12 cellular contexts compared by ENCODE assay signal in the genomic region with DNA sequence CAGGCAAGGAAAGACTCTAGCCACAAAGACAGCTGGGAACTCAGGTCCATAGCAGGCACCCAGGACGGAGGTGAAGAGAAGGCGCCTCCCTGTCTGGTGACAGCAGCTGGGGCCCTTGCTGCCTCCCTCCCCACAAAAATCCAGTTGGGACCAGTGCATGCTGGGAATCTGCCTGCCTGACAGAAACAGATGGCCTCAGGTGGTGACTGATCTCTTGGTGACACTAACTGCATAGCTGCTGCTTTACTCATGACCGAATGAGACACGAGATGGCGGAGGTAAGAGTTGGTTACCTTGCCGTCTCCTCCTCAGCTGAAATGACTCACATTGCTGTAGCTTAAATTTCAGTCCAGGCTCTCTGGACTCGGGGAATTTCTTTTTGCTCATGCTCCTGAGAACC.
DNase-seq lines count a peak whose midpoint lies in the region; ATAC-seq and TF ChIP-seq lines count a peak whose summit lies in the region.
"Had no signal": no experiment of that assay in that cellular context is flagged by ENCODE, and none has a peak within 500 bp of the region (broad histone marks: within the 10 kb centered on the region; RNA-seq: fewer than 3 reads in every experiment).

No MANE protein-coding gene starts in this region.

- DNase-seq in A172 (ENCODE audit: low spot score) (peak; percentile 91), HK-2 (ENCODE audit: unreplicated experiment) (peak; percentile 86), SJSA1 (ENCODE audit: low read depth in 1 of 2, low spot score in 2 of 2) (peak; percentile 44 to 65), right cardiac atrium (peak in 1 of 3 donors; percentile 49), testis (no peak)
- DNase-seq in activated CD4-positive, alpha-beta T cell treated with anti-CD3 and anti-CD28 coated beads, Interleukin-2, amount 10 ng/mL, durations not matched to agents 7 days and 5 days = no peak
- no peak for DNase-seq in CD8-positive, alpha-beta T cell
- DNase-seq: NCI-H1105 treated with DMSO at 0.1 percent for 48 hours had no signal

- no peak for TF ChIP-seq CTCF in testis (IDR thresholded peaks at IDR 0.05)
- no peak for TF ChIP-seq CTCF in CD8-positive, alpha-beta T cell (IDR thresholded peaks at IDR 0.05)

- H3K4me1 ChIP-seq in SJSA1 (replicated peaks) (peaks cover 26% of the 10 kb centered on the region), right cardiac atrium (ENCODE audit: control insufficient read depth, insufficient read depth, low read length) (peaks cover 5% of the 10 kb centered on the region), testis (no peaks in the 10 kb centered on the region)
- no peaks in the 10 kb centered on the region for H3K4me1 ChIP-seq in CD8-positive, alpha-beta T cell (ENCODE audit: insufficient read depth, low read length)

- POLR2A ChIA-PET in activated CD4-positive, alpha-beta T cell treated with anti-CD3 and anti-CD28 coated beads, Interleukin-2, amount 10 ng/mL, durations not matched to agents 7 days and 5 days (lab: Charles Lee) = no interaction called here
- POLR2A ChIA-PET in CD8-positive, alpha-beta T cell (lab: Charles Lee) = no interaction called here

- TF ChIP-seq POLR2A in testis (IDR thresholded peaks at IDR 0.05) = no peak

- H3K27me3 Mint-ChIP-seq in activated CD4-positive, alpha-beta T cell treated with anti-CD3 and anti-CD28 coated beads, Interleukin-2, amount 10 ng/mL, durations not matched to agents 7 days and 5 days = no peaks in the 10 kb centered on the region
- H3K27me3 Mint-ChIP-seq in CD8-positive, alpha-beta T cell (ENCODE audit: low read depth) = no peaks in the 10 kb centered on the region

- no peaks in the 10 kb centered on the region for H3K9me3 Mint-ChIP-seq in activated CD4-positive, alpha-beta T cell treated with anti-CD3 and anti-CD28 coated beads, Interleukin-2, amount 10 ng/mL, durations not matched to agents 7 days and 5 days
- H3K9me3 Mint-ChIP-seq in CD8-positive, alpha-beta T cell = no peaks in the 10 kb centered on the region

- peak; percentile 17 to 31 for ATAC-seq in right cardiac atrium
- ATAC-seq in GM19455 (IDR thresholded peaks at IDR 0.05; ENCODE audit: unreplicated experiment) = no peak
- ATAC-seq in CD8-positive, alpha-beta T cell = no peak
- ATAC-seq: GM12878 had no signal

- no peak overlapping the region for H3K27ac Mint-ChIP-seq in activated CD4-positive, alpha-beta T cell treated with anti-CD3 and anti-CD28 coated beads, Interleukin-2, amount 10 ng/mL, durations not matched to agents 7 days and 5 days
- H3K27ac Mint-ChIP-seq in CD8-positive, alpha-beta T cell = no peak overlapping the region

- H3K27ac ChIP-seq in SJSA1 (no peak overlapping the region), right cardiac atrium (ENCODE audit: low read length) (no peak overlapping the region), testis (no peak overlapping the region)
- no peak overlapping the region for H3K27ac ChIP-seq in CD8-positive, alpha-beta T cell (ENCODE audit: low read depth, low read length)

- no peaks in the 10 kb centered on the region for H3K36me3 Mint-ChIP-seq in activated CD4-positive, alpha-beta T cell treated with anti-CD3 and anti-CD28 coated beads, Interleukin-2, amount 10 ng/mL, durations not matched to agents 7 days and 5 days (ENCODE audit: low read depth)
- H3K36me3 Mint-ChIP-seq in CD8-positive, alpha-beta T cell = peaks cover 4% of the 10 kb centered on the region

- H3K9me3 ChIP-seq in SJSA1 (replicated peaks) (no peaks in the 10 kb centered on the region), right cardiac atrium (ENCODE audit: control insufficient read depth, low read length) (no peaks in the 10 kb centered on the region), testis (no peaks in the 10 kb centered on the region)
- H3K9me3 ChIP-seq in CD8-positive, alpha-beta T cell (ENCODE audit: low read length) = no peaks in the 10 kb centered on the region

- intact Hi-C loops in right cardiac atrium (cut with DNase I) = no loop called here
- intact Hi-C loops in testis (cut with DNase I; ENCODE audit: low total_unique reads) = no loop called here
- intact Hi-C loops in CD8-positive, alpha-beta T cell (cut with DNase I, micrococcal nuclease) = no loop called here

- CTCF ChIA-PET in activated CD4-positive, alpha-beta T cell treated with anti-CD3 and anti-CD28 coated beads, Interleukin-2, amount 10 ng/mL, durations not matched to agents 7 days and 5 days (lab: Charles Lee) = interaction anchor here (0.6 kb wide), 1 partner anchor 244 kb away, joined by 4 read pairs; no protein-coding TSS in a partner anchor
- CTCF ChIA-PET in CD8-positive, alpha-beta T cell (lab: Charles Lee) = no interaction called here

- no peaks in the 10 kb centered on the region for H3K4me1 Mint-ChIP-seq in activated CD4-positive, alpha-beta T cell treated with anti-CD3 and anti-CD28 coated beads, Interleukin-2, amount 10 ng/mL, durations not matched to agents 7 days and 5 days
- H3K4me1 Mint-ChIP-seq in CD8-positive, alpha-beta T cell (ENCODE audit: low read depth) = no peaks in the 10 kb centered on the region

- 84% methylated on average over 7 of the region's 7 CpGs for WGBS in right cardiac atrium
- WGBS in testis, 2 donors = 88 to 93% methylated on average over 7 of the region's 7 CpGs

- H3K27me3 ChIP-seq in SJSA1 (replicated peaks) (no peaks in the 10 kb centered on the region), right cardiac atrium (ENCODE audit: control insufficient read depth, insufficient read depth) (no peaks in the 10 kb centered on the region), testis (no peaks in the 10 kb centered on the region)
- no peaks in the 10 kb centered on the region for H3K27me3 ChIP-seq in CD8-positive, alpha-beta T cell (ENCODE audit: insufficient read depth, low read length)

- no peak overlapping the region for H3K4me3 Mint-ChIP-seq in activated CD4-positive, alpha-beta T cell treated with anti-CD3 and anti-CD28 coated beads, Interleukin-2, amount 10 ng/mL, durations not matched to agents 7 days and 5 days
- no peak overlapping the region for H3K4me3 Mint-ChIP-seq in CD8-positive, alpha-beta T cell

- H3K36me3 ChIP-seq in SJSA1 = no peaks in the 10 kb centered on the region
- H3K36me3 ChIP-seq in testis (ENCODE audit: low read depth, missing control alignments) = no peaks in the 10 kb centered on the region
- H3K36me3 ChIP-seq in CD8-positive, alpha-beta T cell (ENCODE audit: insufficient read depth, low read length) = no peaks in the 10 kb centered on the region

- no peak overlapping the region for H3K4me3 ChIP-seq in SJSA1
- no peak overlapping the region for H3K4me3 ChIP-seq in right cardiac atrium (ENCODE audit: low read length)
- H3K4me3 ChIP-seq in testis = no peak overlapping the region
- no peak overlapping the region for H3K4me3 ChIP-seq in CD8-positive, alpha-beta T cell (ENCODE audit: low read depth, low read length)
- H3K4me3 ChIP-seq: GM12878, lung, skin epidermis had no signal

Comparison
In these comparisons a context has a peak if more than half of its experiments do, and no peak if none do; other contexts are left out.
1. DNase-seq: peak in A172 (single experiment), HK-2 (single experiment) and SJSA1 (2 of 2); none in testis (single experiment), activated CD4-positive, alpha-beta T cell treated with anti-CD3 and anti-CD28 coated beads, Interleukin-2, amount 10 ng/mL, durations not matched to agents 7 days and 5 days (single experiment) and CD8-positive, alpha-beta T cell (0 of 7).
2. ATAC-seq: peak in right cardiac atrium (2 of 2); none in GM19455 (single experiment) and CD8-positive, alpha-beta T cell (single experiment).